ENCODE assay signal across 1 cellular context in genomic region chr17:27158390-27158789, GRCh38.
TF ChIP-seq lines count a peak whose summit lies in the region.

No MANE protein-coding gene starts in this region.

TF ChIP-seq in HepG2, 621 proteins besides CTCF, POLR2A, EP300 and RAD21 (continued from another document):
- no peak for TF ChIP-seq E2F5 (CRISPR knock-in tag; conservative IDR thresholded peaks at IDR 0.05)
- TF ChIP-seq CSRNP1 (CRISPR knock-in tag; IDR thresholded peaks at IDR 0.05) = no peak
- no peak for TF ChIP-seq ZNF335 (CRISPR knock-in tag; IDR thresholded peaks at IDR 0.05)
- no peak for TF ChIP-seq NBN (conservative IDR thresholded peaks at IDR 0.05)
- TF ChIP-seq JUNB (CRISPR knock-in tag; IDR thresholded peaks at IDR 0.05; ENCODE audit: borderline replicate concordance) = no peak
- TF ChIP-seq HDAC6 (IDR thresholded peaks at IDR 0.05; ENCODE audit: low read depth, low read length) = no peak
- TF ChIP-seq ZBTB2 (CRISPR knock-in tag; IDR thresholded peaks at IDR 0.05; ENCODE audit: low read depth) = no peak
- no peak for TF ChIP-seq ATRX (CRISPR knock-in tag; IDR thresholded peaks at IDR 0.05; ENCODE audit: borderline replicate concordance)
TF ChIP-seq in HepG2: peak in this region for 0.
